In genomic region chr5:68395302-68395701, GRCh38 we compare ENCODE assay signal across 17 cellular contexts.
"Had no signal": no experiment of that assay in that cellular context is flagged by ENCODE, and none has a peak within 500 bp of the region (broad histone marks: within the 10 kb centered on the region; RNA-seq: fewer than 3 reads in every experiment).

No MANE protein-coding gene starts in this region.

- H3K27ac ChIP-seq: cardiac muscle cell, heart left ventricle, thoracic aorta, upper lobe of left lung had no signal

- H3K36me3 ChIP-seq: cardiac muscle cell, heart left ventricle, thoracic aorta, upper lobe of left lung had no signal

- DNase-seq: activated CD4-positive, alpha-beta T cell treated with anti-CD3 and anti-CD28 coated beads, Interleukin-2, amount 10 ng/mL, durations not matched to agents 7 days and 5 days; activated CD4-positive, CD25-positive, alpha-beta regulatory T cell treated with anti-CD3 and anti-CD28 coated beads, Interleukin-2, amount 50 U/mL, for 72 hours; activated CD8-positive, alpha-beta memory T cell treated with anti-CD3 and anti-CD28 coated beads, Interleukin-2, amount 10 ng/mL, durations not matched to agents 7 days and 5 days; activated CD8-positive, alpha-beta T cell treated with anti-CD3 and anti-CD28 coated beads for 36 hours; activated naive CD4-positive, alpha-beta T cell treated with anti-CD3 and anti-CD28 coated beads for 36 hours; amygdala; heart left ventricle; islet precursor cell; nucleus accumbens; stimulated activated CD4-positive, alpha-beta T cell treated with anti-CD3 and anti-CD28 coated beads, Interleukin-2, amount 100 ng/mL, for 48 hours; stimulated activated CD8-positive, alpha-beta memory T cell treated with anti-CD3 and anti-CD28 coated beads, Interleukin-4, amount 100 ng/mL, for 48 hours; stimulated activated naive B cell treated with anti-CD40 and anti-IgM and Interleukin-4, amounts not matched to agents 10 μg/mL and 1 μg/mL and 100 μg/mL, for 72 hours; T-helper 17 cell; upper lobe of left lung had no signal

- H3K4me3 ChIP-seq: cardiac muscle cell, heart left ventricle, thoracic aorta, upper lobe of left lung had no signal

- ATAC-seq: activated CD8-positive, alpha-beta memory T cell treated with anti-CD3 and anti-CD28 coated beads, Interleukin-2, amount 10 ng/mL, durations not matched to agents 7 days and 5 days; activated T-helper 17 cell treated with anti-CD3 and anti-CD28 coated beads, Interleukin-2, amount 50 U/mL, for 72 hours; heart left ventricle; stimulated activated naive B cell treated with anti-CD40 and anti-IgM and Interleukin-4, amounts not matched to agents 10 μg/mL and 1 μg/mL and 100 μg/mL, for 72 hours; T-helper 17 cell had no signal

- H3K27me3 ChIP-seq: cardiac muscle cell, heart left ventricle, upper lobe of left lung had no signal
